19 cellular contexts compared by ENCODE assay signal in genomic region chr5:2542026-2542425, GRCh38.
DNase-seq lines count a peak whose midpoint lies in the region; ATAC-seq, FAIRE-seq and TF ChIP-seq lines count a peak whose summit lies in the region.
"Had no signal": no experiment of that assay in that cellular context is flagged by ENCODE, and none has a peak within 500 bp of the region (broad histone marks: within the 10 kb centered on the region; RNA-seq: fewer than 3 reads in every experiment).

No MANE protein-coding gene starts in this region.

- H3K56ac ChIP-seq in H1 (replicated peaks; ENCODE audit: insufficient read length, low read depth, low read length): no peak overlapping the region

- H3K14ac ChIP-seq in H1 (ENCODE audit: insufficient read length): no peak overlapping the region
- no peak overlapping the region for H3K14ac ChIP-seq in trophoblast cell (ENCODE audit: low read length)

- no peak overlapping the region for H3K4me3 ChIP-seq in H1 (ENCODE audit: extremely low read depth in 1 of 4, insufficient read depth in 2 of 4, low read depth in 3 of 4, low read length in 4 of 4)
- peak overlapping the region; percentile 13 for H3K4me3 ChIP-seq in trophoblast cell (ENCODE audit: low read depth, low read length)
- H3K4me3 ChIP-seq: A549; BLaER1 treated with 17β-estradiol and CSF1 and Interleukin-3, amounts not matched to agents 10 nM and 100 nM had no signal

- H3K27ac ChIP-seq in H1 (ENCODE audit: low read depth, low read length) (no peak overlapping the region), trophoblast cell (ENCODE audit: low read depth, low read length) (no peak overlapping the region)
- H3K27ac ChIP-seq: 22Rv1; A549; BLaER1 treated with 17β-estradiol and CSF1 and Interleukin-3, amounts not matched to agents 10 nM and 100 nM had no signal

- H3K27me3 ChIP-seq in H1 (replicated peaks in 1 of 4; ENCODE audit: control insufficient read depth in 3 of 4, extremely low read depth in 1 of 4, insufficient read depth in 3 of 4, low read length in 3 of 4) (no peaks in the 10 kb centered on the region), trophoblast cell (ENCODE audit: insufficient read depth, low read length) (no peaks in the 10 kb centered on the region)
- H3K27me3 ChIP-seq: BLaER1 treated with 17β-estradiol and CSF1 and Interleukin-3, amounts not matched to agents 10 nM and 100 nM had no signal

- WGBS in H1 (ENCODE audit: extremely low coverage in 1 of 2, insufficient coverage in 1 of 2, insufficient read length in 1 of 2, insufficient replicate concordance in 2 of 2, low coverage in 1 of 2, low lambda C conversion rate in 2 of 2, missing lambda C conversion rate in 1 of 2), 2 experiments: 95% methylated on average over 11 of the region's 11 CpGs; no CpG with 5 or more reads in 1 of the 2 experiments
- WGBS in trophoblast cell (ENCODE audit: extremely low coverage, insufficient coverage, insufficient read length): no CpG with 5 or more reads among the region's 11 CpGs

- no peak for TF ChIP-seq RAD21 in H1 (IDR thresholded peaks at IDR 0.05 in 1 of 2, conservative IDR thresholded peaks at IDR 0.05 in 1 of 2; ENCODE audit: low read depth in 2 of 2, low read length in 2 of 2)

- no peaks in the 10 kb centered on the region for H3K9me3 ChIP-seq in H1 (ENCODE audit: insufficient read depth in 2 of 2, low read depth in 1 of 2, low read length in 1 of 2)
- H3K9me3 ChIP-seq in trophoblast cell (ENCODE audit: insufficient read depth, low read depth, low read length): peaks cover 4% of the 10 kb centered on the region
- H3K9me3 ChIP-seq: A549 had no signal

- H4K12ac ChIP-seq in trophoblast cell (ENCODE audit: low read depth, low read length): no peak overlapping the region

- no peak for FAIRE-seq in H1 (lab: Jason Lieb, UNC)
- FAIRE-seq: A549, GM12891, HepG2 had no signal

- H2BK15ac ChIP-seq in H1 (ENCODE audit: low read length): peak overlapping the region; percentile 24; the same call in 1 of the 2 replicates

- ATAC-seq in left ventricle myocardium superior (no peak), GM18861 (IDR thresholded peaks at IDR 0.05; ENCODE audit: unreplicated experiment) (no peak), HG03521 (IDR thresholded peaks at IDR 0.05; ENCODE audit: unreplicated experiment) (no peak), HG03280 (IDR thresholded peaks at IDR 0.05; ENCODE audit: unreplicated experiment) (no peak)
- ATAC-seq: A549; CD8-positive, alpha-beta T cell; HepG2 had no signal

- no peak overlapping the region for H3K9ac ChIP-seq in H1 (replicated peaks in 1 of 4; ENCODE audit: extremely low read depth in 1 of 4, low read depth in 3 of 4, low read length in 3 of 4)
- H3K9ac ChIP-seq in trophoblast cell (ENCODE audit: low read length): no peak overlapping the region
- H3K9ac ChIP-seq: BLaER1 treated with 17β-estradiol and CSF1 and Interleukin-3, amounts not matched to agents 10 nM and 100 nM had no signal

- H2BK120ac ChIP-seq in H1 (replicated peaks; ENCODE audit: low read depth, low read length) (no peak overlapping the region), trophoblast cell (ENCODE audit: insufficient read depth, low read length, poor library complexity) (no peak overlapping the region)

- H3K4me2 ChIP-seq in H1 (ENCODE audit: insufficient read depth in 1 of 2, low read depth in 2 of 2, low read length in 2 of 2) (no peak overlapping the region), trophoblast cell (ENCODE audit: low read length) (no peak overlapping the region)
- H3K4me2 ChIP-seq: A549 had no signal

- no peak overlapping the region for H4K8ac ChIP-seq in H1 (ENCODE audit: extremely low read depth, insufficient read depth, low read length)
- H4K8ac ChIP-seq in trophoblast cell (ENCODE audit: low read depth, low read length): no peak overlapping the region

- peaks cover 8% of the 10 kb centered on the region for H3K23me2 ChIP-seq in H1 (ENCODE audit: low read depth, low read length)

- DNase-seq in cardiac septum (ENCODE audit: low spot score) (peak; percentile 54), left ventricle myocardium superior (no peak), H1 (ENCODE audit: low read depth in 1 of 2, low spot score in 2 of 2) (no peak), trophoblast cell (no peak)
- DNase-seq: Calu3, DMS79 treated with DMSO at 0.1 percent for 48 hours, EL, HCEC 1CT, Karpas-422, KBM-7 had no signal

- POLR2A ChIA-PET in H1 (lab: Charles Lee; ENCODE audit: partially characterized antibody): no interaction called here

- H4K20me1 ChIP-seq in H1 (replicated peaks in 1 of 2; ENCODE audit: control insufficient read depth in 1 of 2, insufficient read depth in 2 of 2, low read length in 2 of 2): no peaks in the 10 kb centered on the region
- H4K20me1 ChIP-seq: BLaER1 treated with 17β-estradiol and CSF1 and Interleukin-3, amounts not matched to agents 10 nM and 100 nM had no signal

- TF ChIP-seq CTCF in H1 (IDR thresholded peaks at IDR 0.05; ENCODE audit: control extremely low read depth in 1 of 3, insufficient read depth in 1 of 3, low read depth in 1 of 3, low read length in 3 of 3): no peak

- H2BK12ac ChIP-seq in H1 (ENCODE audit: low read depth, low read length): peak overlapping the region; percentile 88; the same call in 1 of the 2 replicates
- H2BK12ac ChIP-seq in trophoblast cell (ENCODE audit: low read length): no peak overlapping the region

- H2AFZ ChIP-seq in H1 (ENCODE audit: low read length): no peak overlapping the region
- H2AFZ ChIP-seq in trophoblast cell (ENCODE audit: insufficient read depth, low read length, poor library complexity): no peak overlapping the region

- H3K23ac ChIP-seq in H1 (ENCODE audit: insufficient read length) (no peak overlapping the region), trophoblast cell (ENCODE audit: low read length) (no peak overlapping the region)

- TF ChIP-seq EP300 in H1 (IDR thresholded peaks at IDR 0.05; ENCODE audit: borderline replicate concordance in 1 of 2, low read depth in 2 of 2, low read length in 2 of 2): no peak

- H2BK20ac ChIP-seq in H1 (ENCODE audit: low read length): no peak overlapping the region; the same call in 1 of the 2 replicates

- CTCF ChIA-PET in H1 (lab: Charles Lee; ENCODE audit: partially characterized antibody): interaction anchor here (0.5 kb wide), 2 partner anchors 95 to 171 kb away, joined by 3 read pairs; no protein-coding TSS in a partner anchor

- H3K79me1 ChIP-seq in H1 (ENCODE audit: low read depth, low read length) (no peaks in the 10 kb centered on the region), trophoblast cell (ENCODE audit: low read length) (no peaks in the 10 kb centered on the region)

- no peaks in the 10 kb centered on the region for H3K79me2 ChIP-seq in H1 (ENCODE audit: control insufficient read depth in 1 of 2, insufficient read depth in 2 of 2, low read length in 2 of 2)
- no peaks in the 10 kb centered on the region for H3K79me2 ChIP-seq in trophoblast cell (ENCODE audit: control insufficient read depth, insufficient read depth, low read length, poor library complexity)

- H2BK5ac ChIP-seq in H1 (ENCODE audit: low read depth, low read length): peak overlapping the region; percentile 68
- H2BK5ac ChIP-seq in trophoblast cell (ENCODE audit: low read depth, low read length, poor library complexity): no peak overlapping the region

- H3K18ac ChIP-seq in H1 (ENCODE audit: extremely low read depth, low read length): peak overlapping the region; percentile 24; the same call in 1 of the 2 replicates
- H3K18ac ChIP-seq in trophoblast cell (ENCODE audit: low read length): no peak overlapping the region

- H3K4ac ChIP-seq in H1 (replicated peaks; ENCODE audit: insufficient read length, low read depth, low read length) (peak overlapping the region; percentile 14), trophoblast cell (ENCODE audit: low read depth, low read length) (no peak overlapping the region)

- H4K91ac ChIP-seq in H1 (replicated peaks; ENCODE audit: insufficient read length, low read length) (no peak overlapping the region), trophoblast cell (ENCODE audit: low read depth, low read length) (no peak overlapping the region)

- H3K4me1 ChIP-seq in H1 (replicated peaks in 1 of 4; ENCODE audit: control insufficient read depth in 3 of 4, insufficient read depth in 4 of 4, low read length in 3 of 4): peaks cover 0 to 16% (median 6%) of the 10 kb centered on the region in 4 experiments; a peak in 4 of 7 replicates
- H3K4me1 ChIP-seq in trophoblast cell (ENCODE audit: control insufficient read depth in 1 of 2, insufficient read depth in 2 of 2, low read length in 2 of 2): no peaks in the 10 kb centered on the region
- H3K4me1 ChIP-seq: A549 had no signal

- no peak for TF ChIP-seq POLR2A in H1 (IDR thresholded peaks at IDR 0.05; ENCODE audit: control extremely low read depth in 1 of 2, low read depth in 2 of 2, low read length in 2 of 2)

- H3K36me3 ChIP-seq in H1 (ENCODE audit: control insufficient read depth in 2 of 4, insufficient read depth in 4 of 4, low read length in 3 of 4) (no peaks in the 10 kb centered on the region), trophoblast cell (ENCODE audit: control insufficient read depth in 1 of 2, insufficient read depth in 2 of 2, low read length in 2 of 2) (no peaks in the 10 kb centered on the region)
- H3K36me3 ChIP-seq: BLaER1 treated with 17β-estradiol and CSF1 and Interleukin-3, amounts not matched to agents 10 nM and 100 nM had no signal

- intact Hi-C loops in cardiac septum (cut with DNase I): no loop called here
- intact Hi-C loops in left ventricle myocardium superior (cut with micrococcal nuclease): no loop called here

- H2AK5ac ChIP-seq in H1 (ENCODE audit: low read depth, low read length): no peak overlapping the region
- no peak overlapping the region for H2AK5ac ChIP-seq in trophoblast cell (ENCODE audit: low read length)

- no peak overlapping the region for H4K5ac ChIP-seq in H1 (ENCODE audit: insufficient read length, low read depth, low read length)

TF ChIP-seq in H1, 55 proteins besides CTCF, POLR2A, EP300 and RAD21:
- TF ChIP-seq JUN (IDR thresholded peaks at IDR 0.05; ENCODE audit: low read depth, low read length) (no peak), GTF2F1 (IDR thresholded peaks at IDR 0.05; ENCODE audit: borderline replicate concordance, low read depth, low read length) (no peak), KDM5A (IDR thresholded peaks at IDR 0.05; ENCODE audit: low read length) (no peak)
- TF ChIP-seq, protein P1, sequence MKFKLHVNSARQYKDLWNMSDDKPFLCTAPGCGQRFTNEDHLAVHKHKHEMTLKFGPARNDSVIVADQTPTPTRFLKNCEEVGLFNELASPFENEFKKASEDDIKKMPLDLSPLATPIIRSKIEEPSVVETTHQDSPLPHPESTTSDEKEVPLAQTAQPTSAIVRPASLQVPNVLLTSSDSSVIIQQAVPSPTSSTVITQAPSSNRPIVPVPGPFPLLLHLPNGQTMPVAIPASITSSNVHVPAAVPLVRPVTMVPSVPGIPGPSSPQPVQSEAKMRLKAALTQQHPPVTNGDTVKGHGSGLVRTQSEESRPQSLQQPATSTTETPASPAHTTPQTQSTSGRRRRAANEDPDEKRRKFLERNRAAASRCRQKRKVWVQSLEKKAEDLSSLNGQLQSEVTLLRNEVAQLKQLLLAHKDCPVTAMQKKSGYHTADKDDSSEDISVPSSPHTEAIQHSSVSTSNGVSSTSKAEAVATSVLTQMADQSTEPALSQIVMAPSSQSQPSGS (IDR thresholded peaks at IDR 0.05; ENCODE audit: low read length): no peak
